In genomic region chr12:65632131-65632855, GRCh38 we compare ENCODE assay signal across 14 cellular contexts.
DNase-seq lines count a peak whose midpoint lies in the region; ATAC-seq, FAIRE-seq and TF ChIP-seq lines count a peak whose summit lies in the region.
"Had no signal": no experiment of that assay in that cellular context is flagged by ENCODE, and none has a peak within 500 bp of the region (broad histone marks: within the 10 kb centered on the region; RNA-seq: fewer than 3 reads in every experiment).

No MANE protein-coding gene starts in this region.

- no peak for FAIRE-seq in bronchial epithelial cell (lab: Jason Lieb, UNC)

- intact Hi-C loops in Right ventricle myocardium inferior (cut with DNase I) = no loop called here
- intact Hi-C loops in right cardiac atrium (cut with DNase I) = no loop called here

- H3K4me1 ChIP-seq in right atrium auricular region (no peaks in the 10 kb centered on the region), right cardiac atrium (ENCODE audit: control insufficient read depth, insufficient read depth, low read length) (no peaks in the 10 kb centered on the region)

- DNase-seq in Right ventricle myocardium inferior (ENCODE audit: missing footprints) (no peak), right atrium auricular region (ENCODE audit: low spot score) (no peak), bronchial epithelial cell (ENCODE audit: low read depth) (peak; percentile 69), right cardiac atrium (no peak), NCI-H2029 treated with DMSO at 0.1 percent for 48 hours (lab: John Stamatoyannopoulos, UW) (no peak)
- no peak for DNase-seq in stimulated activated CD4-positive, alpha-beta T cell treated with anti-CD3 and anti-CD28 coated beads, Interleukin-4, amount 100 ng/mL, for 4 hours
- DNase-seq: activated CD8-positive, alpha-beta memory T cell treated with anti-CD3 and anti-CD28 coated beads, Interleukin-2, amount 10 ng/mL, durations not matched to agents 7 days and 5 days; activated naive CD4-positive, alpha-beta T cell treated with anti-CD3 and anti-CD28 coated beads, Interleukin-2, amount 10 ng/mL, durations not matched to agents 7 days and 5 days; naive thymus-derived CD8-positive, alpha-beta T cell; NCI-H1436; NCI-H524; RPMI8226 had no signal

- 67% methylated on average over 5 of the region's 5 CpGs for WGBS in right cardiac atrium

- ATAC-seq in Right ventricle myocardium inferior = peak; percentile 26
- ATAC-seq in right cardiac atrium = peak in 1 of 2 donors; percentile 57
- ATAC-seq in GM18907 (IDR thresholded peaks at IDR 0.05; ENCODE audit: unreplicated experiment) = no peak
- no peak for ATAC-seq in GM21528 (IDR thresholded peaks at IDR 0.05; ENCODE audit: low FRiP score, unreplicated experiment)
- ATAC-seq: activated CD8-positive, alpha-beta memory T cell treated with anti-CD3 and anti-CD28 coated beads, Interleukin-2, amount 10 ng/mL, durations not matched to agents 7 days and 5 days; naive thymus-derived CD8-positive, alpha-beta T cell had no signal

- H3K9me3 ChIP-seq in right atrium auricular region (no peaks in the 10 kb centered on the region), right cardiac atrium (ENCODE audit: control insufficient read depth, low read length) (no peaks in the 10 kb centered on the region)

- TF ChIP-seq CTCF in right atrium auricular region (IDR thresholded peaks at IDR 0.05) = no peak
- no peak for TF ChIP-seq CTCF in bronchial epithelial cell (IDR thresholded peaks at IDR 0.05; ENCODE audit: insufficient read depth, low read length, severe bottlenecking)

- H3K36me3 ChIP-seq in right atrium auricular region = no peaks in the 10 kb centered on the region
- no peaks in the 10 kb centered on the region for H3K36me3 ChIP-seq in bronchial epithelial cell (ENCODE audit: control insufficient read depth, insufficient read depth, low read length)

- no peak overlapping the region for H3K4me3 ChIP-seq in right atrium auricular region
- H3K4me3 ChIP-seq in bronchial epithelial cell (ENCODE audit: low read depth, low read length) = no peak overlapping the region
- no peak overlapping the region for H3K4me3 ChIP-seq in right cardiac atrium (ENCODE audit: low read length)

- peak overlapping the region in 1 of 2 donors; percentile 49 for H3K27ac ChIP-seq in right atrium auricular region
- H3K27ac ChIP-seq in right cardiac atrium (ENCODE audit: low read length) = peak overlapping the region; percentile 4

- no peaks in the 10 kb centered on the region for H3K27me3 ChIP-seq in right atrium auricular region
- no peaks in the 10 kb centered on the region for H3K27me3 ChIP-seq in bronchial epithelial cell (ENCODE audit: control insufficient read depth, insufficient read depth, low read length)
- H3K27me3 ChIP-seq in right cardiac atrium (ENCODE audit: control insufficient read depth, insufficient read depth) = no peaks in the 10 kb centered on the region
